In genomic region chr15:42239528-42240245, GRCh38 we compare ENCODE assay signal across 22 cellular contexts. TPM values are rescaled to one million over a fixed set of nuclear protein-coding genes. Genes with fewer than 3 reads are reported as not detected.
DNase-seq lines count a peak whose midpoint lies in the region; ATAC-seq, FAIRE-seq and TF ChIP-seq lines count a peak whose summit lies in the region.
"Had no signal": no experiment of that assay in that cellular context is flagged by ENCODE, and none has a peak within 500 bp of the region (broad histone marks: within the 10 kb centered on the region; RNA-seq: fewer than 3 reads in every experiment).

No MANE protein-coding gene starts in this region.

- H3F3A ChIP-seq in GM23248 (ENCODE audit: insufficient read depth): peaks cover 11% of the 10 kb centered on the region; the same call in 1 of the 2 replicates

- H3K9me2 ChIP-seq in GM23248 (ENCODE audit: insufficient read depth): no peaks in the 10 kb centered on the region

- H3K9me3 ChIP-seq in GM23248 (ENCODE audit: low read depth): no peaks in the 10 kb centered on the region
- H3K9me3 ChIP-seq in lower lobe of right lung: no peaks in the 10 kb centered on the region
- H3K9me3 ChIP-seq: ascending aorta, esophagus muscularis mucosa, spleen, transverse colon had no signal

- intact Hi-C loops in lower lobe of right lung (cut with DNase I): no loop called here

- TF ChIP-seq CTCF in D721Med (IDR thresholded peaks at IDR 0.05; ENCODE audit: insufficient read depth, missing control alignments): no peak
- TF ChIP-seq CTCF in lower lobe of right lung (IDR thresholded peaks at IDR 0.05): no peak

- H3K27me3 ChIP-seq in GM23248 (replicated peaks; ENCODE audit: insufficient read depth) (no peaks in the 10 kb centered on the region), lower lobe of right lung (ENCODE audit: low read depth) (no peaks in the 10 kb centered on the region)
- H3K27me3 ChIP-seq: ascending aorta, esophagus muscularis mucosa, spleen, transverse colon had no signal

- H3K79me2 ChIP-seq in GM23248 (ENCODE audit: insufficient read depth): peaks cover 79% of the 10 kb centered on the region

- peak overlapping the region; percentile 1 for H3K4me2 ChIP-seq in GM23248 (ENCODE audit: unreplicated experiment)

- H3K36me3 ChIP-seq in GM23248 (ENCODE audit: low read depth) (peaks cover 52% of the 10 kb centered on the region), lower lobe of right lung (peaks cover 89% of the 10 kb centered on the region)

- DNase-seq in D721Med (ENCODE audit: insufficient read length, low spot score) (no peak), GM23248 (peak; percentile 2), amniotic stem cell (lab: John Stamatoyannopoulos, UW) (peak; percentile 12), lower lobe of right lung (no peak), activated gamma-delta T cell (lab: John Stamatoyannopoulos, UW) (no peak)
- DNase-seq: activated CD4-positive, alpha-beta T cell treated with anti-CD3 and anti-CD28 coated beads, Interleukin-2, amount 50 U/mL, for 1 hour; activated naive CD4-positive, alpha-beta T cell treated with Interleukin-2 at 50 U/mL for 16 hours; effector memory CD4-positive, alpha-beta T cell; KG1; NCI-H82; occipital lobe; PC-3; SIG-M5; spleen; stimulated activated CD4-positive, alpha-beta T cell treated with anti-CD3 and anti-CD28 coated beads, Interleukin-4, amount 100 ng/mL, for 4 hours; stimulated activated naive CD8-positive, alpha-beta T cell treated with anti-CD3 and anti-CD28 coated beads, Interleukin-15, amount 100 ng/mL, for 72 hours; transverse colon had no signal

- ATAC-seq in lower lobe of right lung (peak; percentile 94 to 98), GM19324 (IDR thresholded peaks at IDR 0.05; ENCODE audit: low FRiP score, unreplicated experiment) (no peak), HG02852 (IDR thresholded peaks at IDR 0.05; ENCODE audit: unreplicated experiment) (no peak)
- ATAC-seq: PC-3; stimulated activated naive CD8-positive, alpha-beta T cell treated with anti-CD3 and anti-CD28 coated beads, Interleukin-15, amount 100 ng/mL, for 72 hours had no signal

- H2AFZ ChIP-seq in GM23248: no peak overlapping the region

- FAIRE-seq in D721Med (lab: Jason Lieb, UNC): peak; percentile 29

- no peak overlapping the region for H3K27ac ChIP-seq in GM23248
- peak overlapping the region; percentile 26 for H3K27ac ChIP-seq in lower lobe of right lung
- H3K27ac ChIP-seq: ascending aorta, esophagus muscularis mucosa, spleen, transverse colon, VCaP had no signal

- H3K4me3 ChIP-seq in GM23248 (no peak overlapping the region), lower lobe of right lung (no peak overlapping the region)
- H3K4me3 ChIP-seq: ascending aorta, esophagus muscularis mucosa, spleen, transverse colon had no signal

- no peak overlapping the region for H3K9ac ChIP-seq in GM23248

- in situ Hi-C loops in GM23248 (cut with MboI): no loop called here

- peaks cover 9% of the 10 kb centered on the region for H3K4me1 ChIP-seq in GM23248 (ENCODE audit: insufficient read depth)
- H3K4me1 ChIP-seq in lower lobe of right lung: no peaks in the 10 kb centered on the region
- H3K4me1 ChIP-seq: ascending aorta, esophagus muscularis mucosa, spleen, transverse colon had no signal

- H4K20me1 ChIP-seq in GM23248 (ENCODE audit: insufficient read depth): no peaks in the 10 kb centered on the region

RNA-seq across cellular contexts. Expression of gene VPS39, which starts 31.6 kb away (rescaled TPM):
- total RNA-seq in GM23248 (2014; rRNA removed; shearing (Covaris generic)): 49.3 and 57.8 TPM in 2 replicates
- 33.0 and 33.4 TPM in 2 replicates for polyA plus RNA-seq in GM23248 (2016; fragmentation: Nextera tagmentation; extraction: Ambion mirVana)
- total RNA-seq in lower lobe of right lung: 79.9 TPM

RNA-seq across cellular contexts. Expression of gene GANC, which starts 33.3 kb away (rescaled TPM):
- 21.4 and 23.3 TPM in 2 replicates for total RNA-seq in GM23248 (2014; rRNA removed; shearing (Covaris generic))
- polyA plus RNA-seq in GM23248 (2016; fragmentation: Nextera tagmentation; extraction: Ambion mirVana): 18.9 and 26.8 TPM in 2 replicates
- total RNA-seq in lower lobe of right lung: 122 TPM

RNA-seq across cellular contexts. Expression of gene TMEM87A, which starts 33.5 kb away (rescaled TPM):
- total RNA-seq in GM23248 (2014; rRNA removed; shearing (Covaris generic)): 64.6 and 83.2 TPM in 2 replicates
- 63.8 and 66.1 TPM in 2 replicates for polyA plus RNA-seq in GM23248 (2016; fragmentation: Nextera tagmentation; extraction: Ambion mirVana)
- 129 TPM for total RNA-seq in lower lobe of right lung

Comparison
In these comparisons a context has a peak if more than half of its experiments do, and no peak if none do; other contexts are left out.
1. DNase-seq: peak in GM23248 (single experiment) and amniotic stem cell (single experiment); none in D721Med (single experiment), lower lobe of right lung (single experiment) and activated gamma-delta T cell (single experiment).
2. ATAC-seq: peak in lower lobe of right lung (2 of 2); none in GM19324 (single experiment) and HG02852 (single experiment).